ENCODE assay signal across 9 cellular contexts in the genomic region with DNA sequence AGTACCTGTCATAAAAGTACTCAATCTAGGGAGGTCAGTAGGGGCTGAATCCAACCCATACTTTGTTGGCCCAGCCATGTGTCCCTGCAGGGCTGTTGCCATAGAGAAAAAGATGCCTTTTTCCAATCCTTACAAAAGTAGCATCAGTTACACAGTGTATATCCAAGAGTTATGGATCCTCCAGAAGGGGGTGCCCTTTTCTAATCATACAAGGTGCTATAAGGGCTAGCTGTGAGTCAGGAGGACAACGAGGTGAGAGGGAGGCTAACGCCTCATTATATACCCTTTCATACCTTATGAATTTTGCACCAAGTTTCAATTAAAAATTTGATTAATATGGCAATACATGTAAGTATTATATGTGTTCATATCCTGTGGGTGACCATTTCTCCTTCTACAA. TPM values are rescaled to one million over a fixed set of nuclear protein-coding genes. Genes with fewer than 3 reads are reported as not detected.
DNase-seq lines count a peak whose midpoint lies in the region; ATAC-seq lines count a peak whose summit lies in the region.
"Had no signal": no experiment of that assay in that cellular context is flagged by ENCODE, and none has a peak within 500 bp of the region (broad histone marks: within the 10 kb centered on the region; RNA-seq: fewer than 3 reads in every experiment).

No MANE protein-coding gene starts in this region.

- DNase-seq in NCI-H748 (lab: John Stamatoyannopoulos, UW; ENCODE audit: unreplicated experiment) (peak; percentile 81), NCI-H748 treated with DMSO at 0.1 percent for 48 hours (lab: John Stamatoyannopoulos, UW) (no peak), Kasumi-1 (lab: John Stamatoyannopoulos, UW) (peak; percentile 2 to 16), amniotic epithelial cell (ENCODE audit: low read depth) (peak; percentile 37), lung microvascular endothelial cell (ENCODE audit: low read depth in 2 of 2) (peak; percentile 58 to 81)
- DNase-seq: stimulated activated CD4-positive, alpha-beta T cell treated with anti-CD3 and anti-CD28 coated beads, Interleukin-2, amount 100 ng/mL, for 48 hours had no signal

- ATAC-seq in GM18870 (IDR thresholded peaks at IDR 0.05; ENCODE audit: unreplicated experiment) = no peak
- ATAC-seq in GM19397 (IDR thresholded peaks at IDR 0.05; ENCODE audit: unreplicated experiment) = no peak
- ATAC-seq in HG03460 (IDR thresholded peaks at IDR 0.05; ENCODE audit: unreplicated experiment) = no peak

RNA-seq across cellular contexts. Expression of a gene that starts 4.8 kb away (rescaled TPM):
- total RNA-seq in lung microvascular endothelial cell = 0.44 and 0.99 TPM in 2 replicates

RNA-seq across cellular contexts. Expression of a gene that starts 4.9 kb away (rescaled TPM):
- total RNA-seq in lung microvascular endothelial cell = 3.6 and 5.7 TPM in 2 replicates
